In genomic region chr4:135277116-135277979, GRCh38 we compare ENCODE assay signal across 17 cellular contexts.
A peak's percentile ranks its signal among the peaks of the same experiment; 100 is the strongest.
DNase-seq lines count a peak whose midpoint lies in the region; ATAC-seq and TF ChIP-seq lines count a peak whose summit lies in the region.
"Had no signal": no experiment of that assay in that cellular context is flagged by ENCODE, and none has a peak within 500 bp of the region (broad histone marks: within the 10 kb centered on the region; RNA-seq: fewer than 3 reads in every experiment).

No MANE protein-coding gene starts in this region.

- H3K79me2 ChIP-seq in PC-3 (ENCODE audit: low read length), result no peaks in the 10 kb centered on the region

- H3K27ac Mint-ChIP-seq in chondrocyte (ENCODE audit: unreplicated experiment), result peak overlapping the region; percentile 34
- H3K27ac Mint-ChIP-seq in endodermal cell, result no peak overlapping the region
- H3K27ac Mint-ChIP-seq: activated CD8-positive, alpha-beta T cell treated with anti-CD3 and anti-CD28 coated beads for 36 hours; type B pancreatic cell had no signal

- no peak for TF ChIP-seq CTCF in PC-3 (conservative IDR thresholded peaks at IDR 0.05; ENCODE audit: low read depth, low read length)
- no peak for TF ChIP-seq CTCF in chondrocyte (IDR thresholded peaks at IDR 0.05)
- TF ChIP-seq CTCF in endodermal cell (conservative IDR thresholded peaks at IDR 0.05), result no peak

- no peak overlapping the region for H3K4me3 Mint-ChIP-seq in chondrocyte (ENCODE audit: unreplicated experiment)
- H3K4me3 Mint-ChIP-seq in endodermal cell, result no peak overlapping the region
- H3K4me3 Mint-ChIP-seq: activated CD8-positive, alpha-beta T cell treated with anti-CD3 and anti-CD28 coated beads for 36 hours; type B pancreatic cell had no signal

- H3K27me3 Mint-ChIP-seq in chondrocyte (ENCODE audit: low read depth) (no peaks in the 10 kb centered on the region), endodermal cell (ENCODE audit: insufficient read depth) (no peaks in the 10 kb centered on the region)
- H3K27me3 Mint-ChIP-seq: activated CD8-positive, alpha-beta T cell treated with anti-CD3 and anti-CD28 coated beads for 36 hours; type B pancreatic cell had no signal

- intact Hi-C loops in PC-3 (cut with micrococcal nuclease), result no loop called here

- H3K27me3 ChIP-seq in PC-3 (ENCODE audit: low read length) (no peaks in the 10 kb centered on the region), endodermal cell (ENCODE audit: control insufficient read depth, insufficient read depth, low read length, poor library complexity, severe bottlenecking) (no peaks in the 10 kb centered on the region)
- H3K27me3 ChIP-seq: pancreas had no signal

- H3K4me2 ChIP-seq in PC-3 (ENCODE audit: low read length), result no peak overlapping the region

- H3K36me3 ChIP-seq in PC-3 (ENCODE audit: low read depth, low read length) (no peaks in the 10 kb centered on the region), endodermal cell (ENCODE audit: control insufficient read depth, insufficient read depth, low read length) (no peaks in the 10 kb centered on the region)
- H3K36me3 ChIP-seq: pancreas, WERI-Rb-1 had no signal

- H3K36me3 Mint-ChIP-seq in chondrocyte (ENCODE audit: low read depth) (no peaks in the 10 kb centered on the region), endodermal cell (ENCODE audit: low read depth) (no peaks in the 10 kb centered on the region)
- H3K36me3 Mint-ChIP-seq: type B pancreatic cell had no signal

- ATAC-seq in PC-3 (no peak), HG02571 (IDR thresholded peaks at IDR 0.05; ENCODE audit: unreplicated experiment) (no peak), HG03159 (IDR thresholded peaks at IDR 0.05; ENCODE audit: unreplicated experiment) (no peak)
- ATAC-seq: activated CD8-positive, alpha-beta T cell treated with anti-CD3 and anti-CD28 coated beads for 36 hours; left lobe of liver; pancreas had no signal

- H2AFZ ChIP-seq in PC-3 (ENCODE audit: low read length), result no peak overlapping the region; the same call in 1 of the 2 replicates

- H3K4me1 Mint-ChIP-seq in chondrocyte (ENCODE audit: low read depth) (peaks cover 60% of the 10 kb centered on the region), endodermal cell (peaks cover 9% of the 10 kb centered on the region)

- H3K27ac ChIP-seq in PC-3 (ENCODE audit: low read length) (no peak overlapping the region), endodermal cell (ENCODE audit: low read depth, low read length) (no peak overlapping the region)
- H3K27ac ChIP-seq: pancreas, WERI-Rb-1 had no signal

- WGBS in endodermal cell (ENCODE audit: insufficient coverage in 1 of 2, insufficient read length in 1 of 2), 2 experiments, result 98 to 100% methylated on average over 3 to 5 of the region's 5 CpGs

- H3K4me3 ChIP-seq in PC-3 (ENCODE audit: low read length), result no peak overlapping the region
- H3K4me3 ChIP-seq in endodermal cell (ENCODE audit: low read length), result no peak overlapping the region
- H3K4me3 ChIP-seq: pancreas had no signal

- H3K9ac ChIP-seq in PC-3 (ENCODE audit: low read length) (no peak overlapping the region), endodermal cell (ENCODE audit: extremely low read depth, low read length, poor library complexity, severe bottlenecking) (no peak overlapping the region)

- H3K9me3 ChIP-seq in PC-3 (ENCODE audit: low read length), result no peaks in the 10 kb centered on the region
- no peaks in the 10 kb centered on the region for H3K9me3 ChIP-seq in endodermal cell (ENCODE audit: control insufficient read depth, low read length)
- H3K9me3 ChIP-seq: pancreas had no signal

- DNase-seq in AG08396 (ENCODE audit: low spot score), result peak; percentile 6
- DNase-seq in PC-3, result peak; percentile 21
- DNase-seq in chondrocyte (ENCODE audit: low spot score), result no peak
- DNase-seq in non-pigmented ciliary epithelial cell (ENCODE audit: low read depth), result peak; percentile 54
- DNase-seq in endodermal cell, result no peak
- no peak for DNase-seq in T-helper 9 cell
- DNase-seq: activated CD8-positive, alpha-beta T cell treated with anti-CD3 and anti-CD28 coated beads for 36 hours; Kasumi-1; NCI-H146; NCI-H446; pancreas; stimulated activated naive CD4-positive, alpha-beta T cell had no signal

- CTCF ChIA-PET in PC-3 (lab: Charles Lee), result no interaction called here

- no peaks in the 10 kb centered on the region for H3K9me2 ChIP-seq in PC-3 (replicated peaks; ENCODE audit: low read length)

- H3K4me1 ChIP-seq in PC-3 (ENCODE audit: insufficient read depth, low read length) (no peaks in the 10 kb centered on the region), endodermal cell (ENCODE audit: control insufficient read depth, insufficient read depth, low read length) (peaks cover 10% of the 10 kb centered on the region)
- H3K4me1 ChIP-seq: pancreas had no signal

- H4K20me1 ChIP-seq in PC-3 (ENCODE audit: low read length), result no peaks in the 10 kb centered on the region

- no TSS peak for BruUV-seq in PC-3 (replicated peaks; lab: Mats Ljungman, UMichigan)

- H3K9me3 Mint-ChIP-seq in chondrocyte (ENCODE audit: low read depth), result no peaks in the 10 kb centered on the region
- no peaks in the 10 kb centered on the region for H3K9me3 Mint-ChIP-seq in endodermal cell
- H3K9me3 Mint-ChIP-seq: type B pancreatic cell had no signal

- POLR2A ChIA-PET in PC-3 (lab: Charles Lee; ENCODE audit: unreplicated experiment), result interaction anchor here (0.6 kb wide), 1 partner anchor 41 kb away, joined by 3 read pairs; no protein-coding TSS in a partner anchor

- no peaks in the 10 kb centered on the region for H3F3A ChIP-seq in PC-3 (ENCODE audit: low read length, unreplicated experiment)

Comparison
In these comparisons a context has a peak if more than half of its experiments do, and no peak if none do; other contexts are left out.
1. DNase-seq: peak in AG08396 (single experiment), PC-3 (single experiment) and non-pigmented ciliary epithelial cell (single experiment); none in chondrocyte (single experiment), endodermal cell (single experiment) and T-helper 9 cell (single experiment).